8 cellular contexts compared by ENCODE assay signal in the genomic region with DNA sequence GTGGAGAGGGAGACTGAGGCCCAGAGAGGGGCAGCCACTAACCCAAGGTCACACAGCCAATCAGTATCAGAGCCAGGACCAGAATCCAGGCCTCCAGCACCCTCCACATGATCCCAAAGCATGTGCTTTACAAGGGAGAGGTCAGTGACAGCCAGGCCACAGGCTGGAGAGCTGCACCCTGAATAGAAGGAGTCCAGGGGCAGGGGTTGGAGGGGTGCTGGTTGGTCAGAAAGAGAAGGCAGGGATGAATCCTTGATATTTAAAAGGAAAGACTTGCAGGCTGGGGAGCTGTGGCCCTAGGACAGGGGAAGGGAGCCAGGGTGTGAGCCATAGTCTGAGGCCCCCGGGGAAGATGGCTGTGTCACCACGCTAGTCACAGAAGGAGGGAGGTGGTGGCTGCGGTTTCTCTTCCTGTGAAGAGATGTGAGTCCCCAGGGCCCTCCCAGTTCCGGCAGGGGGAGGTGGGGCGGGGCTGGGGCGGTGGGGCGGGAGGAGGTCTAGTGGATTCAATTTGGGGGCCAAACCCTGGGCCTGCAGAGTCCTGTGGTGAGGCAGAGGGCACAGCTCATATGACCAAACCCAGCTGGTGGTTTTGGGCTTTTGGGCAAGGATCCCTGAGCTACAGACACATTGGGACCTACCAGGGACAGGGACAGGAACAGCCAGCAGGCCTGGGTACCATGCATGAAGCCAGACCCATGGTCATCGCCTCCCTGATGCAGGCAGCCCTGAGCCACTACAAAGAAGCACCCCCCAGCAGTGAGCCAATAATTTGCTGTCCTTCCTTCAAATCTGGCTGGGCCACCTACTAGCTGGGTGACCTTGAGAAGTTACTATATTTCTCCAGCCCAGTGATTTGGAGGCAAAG. TPM values are rescaled to one million over a fixed set of nuclear protein-coding genes. Genes with fewer than 3 reads are reported as not detected.
DNase-seq lines count a peak whose midpoint lies in the region; ATAC-seq and TF ChIP-seq lines count a peak whose summit lies in the region.

No MANE protein-coding gene starts in this region.

- no peaks in the 10 kb centered on the region for H3K36me3 Mint-ChIP-seq in nephron progenitor cell (ENCODE audit: low read depth)

- DNase-seq in BJ (ENCODE audit: low read depth), result peak; percentile 28
- DNase-seq in H4 (ENCODE audit: low spot score), result peak; percentile 80
- DNase-seq in OCI-M1 (lab: John Stamatoyannopoulos, UW), result peak; percentile 77
- DNase-seq in activated T-cell treated with anti-CD3 and anti-CD28 coated beads for 48 hours (ENCODE audit: low read depth), result peak; percentile 86
- no peak for DNase-seq in left cardiac atrium
- peak; percentile 83 for DNase-seq in stimulated activated CD8-positive, alpha-beta memory T cell treated with anti-CD3 and anti-CD28 coated beads, Interleukin-12 subunit alpha, Interleukin-12 subunit beta, amount 100 ng/mL, for 4 hours (ENCODE audit: low read depth)
- DNase-seq in nephron progenitor cell, result no peak

- TF ChIP-seq CTCF in BJ (IDR thresholded peaks at IDR 0.05; ENCODE audit: insufficient read depth, low read depth, low read length) (no peak), nephron progenitor cell (IDR thresholded peaks at IDR 0.05) (no peak)

- peaks cover 29% of the 10 kb centered on the region for H3K4me1 Mint-ChIP-seq in nephron progenitor cell

- H3K4me3 ChIP-seq in BJ (ENCODE audit: low read depth, low read length), result no peak overlapping the region

- CTCF ChIA-PET in BJ (lab: Yijun Ruan, JAX), result interaction anchor here (0.9 to 3.7 kb wide), 7 partner anchors 12 to 309 kb away, joined by 3 to 46 read pairs (median 6); no protein-coding TSS in a partner anchor

- H3K27me3 ChIP-seq in BJ (ENCODE audit: control insufficient read depth, insufficient read depth, low read length), result no peaks in the 10 kb centered on the region

- ATAC-seq in left cardiac atrium, result peak; percentile 52 to 76
- no peak for ATAC-seq in HG03280 (IDR thresholded peaks at IDR 0.05; ENCODE audit: unreplicated experiment)

- intact Hi-C loops in left cardiac atrium (cut with DNase I), result no loop called here

- H3K9me3 Mint-ChIP-seq in nephron progenitor cell, result no peaks in the 10 kb centered on the region

- H3K4me3 Mint-ChIP-seq in nephron progenitor cell, result no peak overlapping the region

- POLR2A ChIA-PET in BJ (lab: Charles Lee), result interaction anchor here (0.6 kb wide), 1 partner anchor 19 kb away, joined by 3 read pairs; no protein-coding TSS in a partner anchor

- peaks cover 22% of the 10 kb centered on the region for H3K27me3 Mint-ChIP-seq in nephron progenitor cell (ENCODE audit: low read depth, poor library complexity)

- no peaks in the 10 kb centered on the region; the same call in 1 of the 2 replicates for H3K36me3 ChIP-seq in BJ (ENCODE audit: control insufficient read depth, insufficient read depth, low read length)

- no peak overlapping the region for H3K27ac Mint-ChIP-seq in nephron progenitor cell

RNA-seq across cellular contexts. Expression of a gene that starts 14.0 kb away (rescaled TPM):
- 13.7 and 25.7 TPM in 2 replicates for polyA plus RNA-seq in BJ (2011; rRNA removed)
- 14.2 and 18.9 TPM in 2 replicates for polyA minus RNA-seq in BJ (2011; rRNA and poly(A)+ RNA removed)
- total RNA-seq in H4 (2014; rRNA removed; shearing (Covaris generic)), result 15.5 and 20.9 TPM in 2 replicates
- total RNA-seq in left cardiac atrium, result 10 to 100 TPM in 1 of 2 donors, 1 to 10 TPM in 1; 6.4 to 12.5 TPM

RNA-seq across cellular contexts. Expression of a gene that starts 17.8 kb away (rescaled TPM):
- not detected in 2 replicates for polyA plus RNA-seq in BJ (2011; rRNA removed)
- polyA minus RNA-seq in BJ (2011; rRNA and poly(A)+ RNA removed), result not detected in 2 replicates
- total RNA-seq in H4 (2014; rRNA removed; shearing (Covaris generic)), result not detected in 2 replicates
- not detected for total RNA-seq in left cardiac atrium

RNA-seq across cellular contexts. Expression of a gene that starts 42.0 kb away (rescaled TPM):
- polyA plus RNA-seq in BJ (2011; rRNA removed), result 11.8 and 19.3 TPM in 2 replicates
- 4.8 and 6.7 TPM in 2 replicates for polyA minus RNA-seq in BJ (2011; rRNA and poly(A)+ RNA removed)
- 4.9 and 6.3 TPM in 2 replicates for total RNA-seq in H4 (2014; rRNA removed; shearing (Covaris generic))
- 1 to 10 TPM; 1.8 to 2.9 TPM for total RNA-seq in left cardiac atrium

RNA-seq across cellular contexts. Expression of a gene that starts 52.3 kb away (rescaled TPM):
- not detected in 2 replicates for polyA plus RNA-seq in BJ (2011; rRNA removed)
- polyA minus RNA-seq in BJ (2011; rRNA and poly(A)+ RNA removed), result 0.05 TPM in 1 of 2 replicates, not detected in the other
- total RNA-seq in H4 (2014; rRNA removed; shearing (Covaris generic)), result 0.08 TPM in 1 of 2 replicates, not detected in the other
- total RNA-seq in left cardiac atrium, result 10 to 100 TPM; 12.7 to 15.3 TPM

Comparison
In these comparisons a context has a peak if more than half of its experiments do, and no peak if none do; other contexts are left out.
1. DNase-seq: peak in BJ (single experiment), H4 (single experiment), OCI-M1 (single experiment), activated T-cell treated with anti-CD3 and anti-CD28 coated beads for 48 hours (single experiment) and stimulated activated CD8-positive, alpha-beta memory T cell treated with anti-CD3 and anti-CD28 coated beads, Interleukin-12 subunit alpha, Interleukin-12 subunit beta, amount 100 ng/mL, for 4 hours (single experiment); none in left cardiac atrium (single experiment) and nephron progenitor cell (single experiment).